ENCODE assay signal across 10 cellular contexts in genomic region chr1:202579806-202580205, GRCh38.
DNase-seq lines count a peak whose midpoint lies in the region; ATAC-seq and TF ChIP-seq lines count a peak whose summit lies in the region.
"Had no signal": no experiment of that assay in that cellular context is flagged by ENCODE, and none has a peak within 500 bp of the region (broad histone marks: within the 10 kb centered on the region; RNA-seq: fewer than 3 reads in every experiment).

No MANE protein-coding gene starts in this region.

- H3K27ac Mint-ChIP-seq in brain: peak overlapping the region in 3 of 5 experiments; percentile 76 to 81 (median 80)

- 84% methylated on average over 2 of the region's 2 CpGs for WGBS in thyroid gland, 2 donors

- peak overlapping the region in 1 of 5 experiments; percentile 11 for H3K4me3 Mint-ChIP-seq in brain
- H3K4me3 Mint-ChIP-seq: neural progenitor cell had no signal

- H3K4me3 ChIP-seq in mucosa of descending colon: no peak overlapping the region
- no peak overlapping the region for H3K4me3 ChIP-seq in uterus
- H3K4me3 ChIP-seq in thyroid gland (replicated peaks in 1 of 3): no peak overlapping the region
- H3K4me3 ChIP-seq: neural progenitor cell had no signal

- H3K4me1 ChIP-seq in mucosa of descending colon (ENCODE audit: low read depth) (peaks cover 16% of the 10 kb centered on the region), uterus (peaks cover 0 to 40% of the 10 kb centered on the region in 2 donors), thyroid gland (peaks cover 5 to 27% of the 10 kb centered on the region in 2 donors)

- TF ChIP-seq POLR2A in uterus (IDR thresholded peaks at IDR 0.05) (peak in 1 of 2 donors; percentile 12), thyroid gland (IDR thresholded peaks at IDR 0.05) (no peak)

- H3K4me1 Mint-ChIP-seq in brain: peaks cover 69% of the 10 kb centered on the region

- peaks cover 20% of the 10 kb centered on the region for H3K36me3 Mint-ChIP-seq in brain

- peaks cover 4% of the 10 kb centered on the region for H3K27me3 Mint-ChIP-seq in brain

- intact Hi-C loops in mucosa of descending colon (cut with DNase I, micrococcal nuclease) (no loop called here), uterus (cut with DNase I; ENCODE audit: low total_unique reads) (no loop called here), thyroid gland (cut with DNase I) (loop anchor here (10.0 kb wide), 1 partner anchor 75 kb away; no protein-coding TSS in a partner anchor)

- no peaks in the 10 kb centered on the region for H3K27me3 ChIP-seq in uterus
- no peaks in the 10 kb centered on the region for H3K27me3 ChIP-seq in thyroid gland
- H3K27me3 ChIP-seq: neural progenitor cell had no signal

- ATAC-seq in mucosa of descending colon (peak; percentile 12), HG02852 (IDR thresholded peaks at IDR 0.05; ENCODE audit: unreplicated experiment) (no peak)

- H3K36me3 ChIP-seq in mucosa of descending colon (ENCODE audit: low read depth) (no peaks in the 10 kb centered on the region), uterus (no peaks in the 10 kb centered on the region), thyroid gland (no peaks in the 10 kb centered on the region)
- H3K36me3 ChIP-seq: neural progenitor cell had no signal

- peak; percentile 76 for DNase-seq in HS-5 (ENCODE audit: low read depth)
- DNase-seq in mucosa of descending colon: no peak
- peak in 1 of 2 donors; percentile 59 for DNase-seq in uterus
- no peak for DNase-seq in NOMO-1 (lab: John Stamatoyannopoulos, UW; ENCODE audit: unreplicated experiment in 2 of 2)
- DNase-seq in thyroid gland: no peak
- DNase-seq: activated CD4-positive, CD25-positive, alpha-beta regulatory T cell; cortex of kidney had no signal

- no peaks in the 10 kb centered on the region for H3K9me3 Mint-ChIP-seq in brain
- H3K9me3 Mint-ChIP-seq: neural progenitor cell had no signal

- H3K9me3 ChIP-seq in mucosa of descending colon (no peaks in the 10 kb centered on the region), uterus (no peaks in the 10 kb centered on the region), thyroid gland (no peaks in the 10 kb centered on the region)

- H3K27ac ChIP-seq in uterus (peak overlapping the region; percentile 87 to 100), thyroid gland (no peak overlapping the region)
- H3K27ac ChIP-seq: neural progenitor cell had no signal

- TF ChIP-seq CTCF in brain (conservative IDR thresholded peaks at IDR 0.05) (no peak), mucosa of descending colon (IDR thresholded peaks at IDR 0.05) (no peak), uterus (IDR thresholded peaks at IDR 0.05) (no peak), thyroid gland (IDR thresholded peaks at IDR 0.05) (no peak)

Comparison
In these comparisons a context has a peak if more than half of its experiments do, and no peak if none do; other contexts are left out.
1. H3K27ac ChIP-seq: peak in uterus (2 of 2); none in thyroid gland (0 of 3).